ENCODE assay signal across 8 cellular contexts in the genomic region with DNA sequence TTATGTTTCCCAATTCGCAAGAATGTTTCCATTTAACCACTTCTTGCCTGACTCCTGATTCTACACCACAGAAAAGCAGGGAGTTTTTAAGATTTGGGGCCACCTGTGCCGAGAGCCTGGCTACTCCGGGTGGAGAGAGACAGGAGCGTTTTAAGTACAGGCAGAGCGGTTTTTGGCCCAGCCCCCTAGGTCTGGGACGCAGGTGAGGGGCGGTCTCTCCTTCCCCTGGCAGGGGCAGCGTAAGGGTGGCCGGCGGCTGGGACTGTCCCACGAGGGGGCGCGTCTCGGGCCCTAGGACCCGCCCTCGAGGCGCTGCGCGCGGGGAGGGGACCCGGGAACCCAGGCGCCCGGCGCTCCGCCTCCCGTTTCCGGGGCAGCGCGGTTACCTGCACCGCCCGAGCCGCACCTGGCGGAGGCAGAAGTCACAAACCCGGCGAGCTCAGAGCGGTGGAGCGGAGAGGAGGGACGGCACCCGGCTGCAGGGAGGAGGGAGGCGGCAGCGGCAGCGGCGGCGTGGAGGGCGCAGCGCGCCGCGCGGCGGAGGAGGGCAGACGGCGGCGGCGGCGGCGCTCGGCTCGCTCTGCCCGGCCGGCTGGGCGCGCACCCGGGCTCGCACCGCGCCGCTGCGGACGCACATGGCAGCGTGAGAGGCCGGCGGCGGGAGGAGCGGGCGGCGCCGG. TPM values are rescaled to one million over a fixed set of nuclear protein-coding genes. Genes with fewer than 3 reads are reported as not detected.
DNase-seq lines count a peak whose midpoint lies in the region; ATAC-seq and TF ChIP-seq lines count a peak whose summit lies in the region.

WWC1 (plus strand) TSS at position 365 of the 680 bp plus-strand sequence. CDS start 508 bp downstream, outside the sequence.

- H3K27ac ChIP-seq in gastroesophageal sphincter (no peak within 1 kb of the TSS), parathyroid adenoma (peak within 1 kb of the TSS; percentile 67)

- H3K9ac ChIP-seq in NT2/D1 (ENCODE audit: insufficient read length, low read depth), result peak within 1 kb of the TSS; percentile 65
- no peak within 1 kb of the TSS for H3K9ac ChIP-seq in parathyroid adenoma

- H3K27me3 ChIP-seq in NT2/D1 (ENCODE audit: insufficient read depth, insufficient read length), result no peaks in the 10 kb centered on the region
- H3K27me3 ChIP-seq in gastroesophageal sphincter, result peaks cover 51% of the 10 kb centered on the region
- H3K27me3 ChIP-seq in parathyroid adenoma (ENCODE audit: control insufficient read depth, insufficient read depth, low read length), result no peaks in the 10 kb centered on the region

- in situ Hi-C loops in Caki2 (cut with HindIII; ENCODE audit: low pct_unique_long_range_greater_than_20kb, low sequenced_read_pairs), result no loop called here

- peak; percentile 76 for ATAC-seq in GM19455 (IDR thresholded peaks at IDR 0.05; ENCODE audit: unreplicated experiment)
- peak; percentile 64 for ATAC-seq in HG03521 (IDR thresholded peaks at IDR 0.05; ENCODE audit: unreplicated experiment)
- peak; percentile 29 for ATAC-seq in gastroesophageal sphincter

- TF ChIP-seq CTCF in gastroesophageal sphincter (IDR thresholded peaks at IDR 0.05), result peak in 1 of 4 experiments; percentile 40
- TF ChIP-seq CTCF in parathyroid adenoma (IDR thresholded peaks at IDR 0.05), result peak; percentile 62

- H3K36me3 ChIP-seq in NT2/D1 (ENCODE audit: insufficient read depth, insufficient read length, low read length) (peaks cover 11% of the 10 kb centered on the region), gastroesophageal sphincter (no peaks in the 10 kb centered on the region), parathyroid adenoma (ENCODE audit: control insufficient read depth, insufficient read depth, low read length) (no peaks in the 10 kb centered on the region)

- H3K9me3 ChIP-seq in NT2/D1 (ENCODE audit: insufficient read depth, low read length) (no peaks in the 10 kb centered on the region), gastroesophageal sphincter (no peaks in the 10 kb centered on the region), parathyroid adenoma (ENCODE audit: control insufficient read depth, low read length) (no peaks in the 10 kb centered on the region)

- peaks cover 13% of the 10 kb centered on the region for H3K79me2 ChIP-seq in parathyroid adenoma

- H3K4me3 ChIP-seq in NT2/D1 (ENCODE audit: insufficient read length, low read depth) (peak within 1 kb of the TSS; percentile 38), gastroesophageal sphincter (peak within 1 kb of the TSS; percentile 15 to 53), parathyroid adenoma (ENCODE audit: low read depth, low read length) (peak within 1 kb of the TSS; percentile 60)

- H2AFZ ChIP-seq in parathyroid adenoma, result peak within 1 kb of the TSS; percentile 79

- WGBS in gastroesophageal sphincter (ENCODE audit: low coverage in 1 of 2), 2 donors, result 0 to 7% methylated on average over 2 to 3 of the region's 78 CpGs

- peak within 1 kb of the TSS; percentile 60 for H3K4me2 ChIP-seq in parathyroid adenoma (ENCODE audit: low read length)

- TF ChIP-seq EP300 in gastroesophageal sphincter (IDR thresholded peaks at IDR 0.05), result no peak

- DNase-seq in Caki2 (ENCODE audit: low read depth) (peak; percentile 96), NT2/D1 (ENCODE audit: low read depth, low spot score) (no peak), SHP77 treated with DMSO at 0.1 percent for 48 hours (lab: John Stamatoyannopoulos, UW) (no peak)
- DNase-seq in activated T-helper 1 cell treated with anti-CD3 and anti-CD28 coated beads, Interleukin-2, amount 50 U/mL, for 16 hours (ENCODE audit: low read depth in 1 of 2, low spot score in 1 of 2), result peak; percentile 34 to 58

- H3K4me1 ChIP-seq in NT2/D1 (ENCODE audit: insufficient read depth, insufficient read length) (peaks cover 2% of the 10 kb centered on the region), gastroesophageal sphincter (peaks cover 0 to 14% (median 7%) of the 10 kb centered on the region in 3 donors), parathyroid adenoma (peaks cover 9% of the 10 kb centered on the region)

- TF ChIP-seq POLR2A in gastroesophageal sphincter (IDR thresholded peaks at IDR 0.05), result no peak

RNA-seq across cellular contexts. Expression of gene WWC1, which starts in this region (rescaled TPM):
- 98.5 and 102 TPM in 2 replicates for total RNA-seq in Caki2 (2014; rRNA removed; shearing (Covaris generic); ENCODE audit: low replicate concordance)
- 1 to 10 TPM in 3 of 4 donors, under 1 TPM in 1; 0.67 to 6.9 (median 3.8) TPM for total RNA-seq in gastroesophageal sphincter

Comparison
In these comparisons a context has a peak if more than half of its experiments do, and no peak if none do; other contexts are left out.
1. RNA of gene WWC1 (total RNA-seq): 98.5 to 102 TPM in Caki2; 0.67 to 6.9 TPM in gastroesophageal sphincter; every median in the first group is over 10 times any median in the second.
2. DNase-seq: peak in Caki2 (single experiment) and activated T-helper 1 cell treated with anti-CD3 and anti-CD28 coated beads, Interleukin-2, amount 50 U/mL, for 16 hours (2 of 2); none in NT2/D1 (single experiment) and SHP77 treated with DMSO at 0.1 percent for 48 hours (single experiment).
3. Peak in every context shown above with its lines, with median percentiles within 50 percentile points of each other: ATAC-seq and H3K4me3 ChIP-seq.